Comparison of ENCODE assay signal across 12 cellular contexts in the genomic region with DNA sequence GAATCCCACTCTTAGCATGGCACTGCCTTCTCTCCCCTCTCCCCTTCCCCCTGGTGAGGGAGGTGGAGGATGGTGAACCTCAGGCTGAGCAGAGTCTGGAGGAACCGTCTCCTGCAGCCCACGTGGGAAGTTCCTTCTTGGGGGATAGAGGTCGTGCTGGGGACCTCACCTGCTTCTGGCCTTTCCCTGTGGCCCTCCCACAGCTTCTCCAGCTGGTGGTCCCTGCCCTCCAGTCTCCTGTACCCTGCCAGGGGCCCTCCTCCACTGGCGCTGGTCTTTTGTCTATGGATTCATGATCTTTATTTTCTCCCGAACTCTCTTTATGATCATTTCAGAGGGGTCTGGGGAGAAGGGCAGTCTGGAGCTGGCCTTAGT. TPM values are rescaled to one million over a fixed set of nuclear protein-coding genes. Genes with fewer than 3 reads are reported as not detected.
DNase-seq lines count a peak whose midpoint lies in the region; TF ChIP-seq lines count a peak whose summit lies in the region.
"Had no signal": no experiment of that assay in that cellular context is flagged by ENCODE, and none has a peak within 500 bp of the region (broad histone marks: within the 10 kb centered on the region; RNA-seq: fewer than 3 reads in every experiment).

No MANE protein-coding gene starts in this region.

- no peak overlapping the region for H4K91ac ChIP-seq in mesenchymal stem cell (ENCODE audit: low read length)

- no peaks in the 10 kb centered on the region for H3K36me3 ChIP-seq in brain microvascular endothelial cell (replicated peaks)
- H3K36me3 ChIP-seq in mesenchymal stem cell (ENCODE audit: control insufficient read depth in 1 of 2, insufficient read depth in 2 of 2, low read depth in 1 of 2, low read length in 2 of 2) = no peaks in the 10 kb centered on the region
- H3K36me3 ChIP-seq in tibial nerve = no peaks in the 10 kb centered on the region
- H3K36me3 ChIP-seq in MM.1S (replicated peaks; ENCODE audit: insufficient read depth, low read length) = no peaks in the 10 kb centered on the region
- H3K36me3 ChIP-seq: sigmoid colon, transverse colon had no signal

- H3K9me3 Mint-ChIP-seq in activated naive CD4-positive, alpha-beta T cell treated with anti-CD3 and anti-CD28 coated beads, Interleukin-2, amount 10 ng/mL, durations not matched to agents 7 days and 5 days = no peaks in the 10 kb centered on the region
- peaks cover 2% of the 10 kb centered on the region for H3K9me3 Mint-ChIP-seq in activated naive CD4-positive, alpha-beta T cell treated with anti-CD3 and anti-CD28 coated beads for 36 hours
- H3K9me3 Mint-ChIP-seq: activated T-helper 1 cell treated with anti-CD3 and anti-CD28 coated beads, Interleukin-12 subunit alpha, Interleukin-12 subunit beta, Interleukin-2, Interleukin-4 antibody, amounts not matched to agents 30 ng/mL and 10 ng/mL and 1 ng/mL, durations not matched to agents 14 hours and 24 hours and 36 hours had no signal

- H3K27ac ChIP-seq in brain microvascular endothelial cell (no peak overlapping the region), mesenchymal stem cell (ENCODE audit: low read length, poor library complexity, severe bottlenecking) (no peak overlapping the region), tibial nerve (no peak overlapping the region), MM.1S (ENCODE audit: low read length) (no peak overlapping the region)
- H3K27ac ChIP-seq: sigmoid colon, transverse colon had no signal

- CTCF ChIA-PET in activated naive CD4-positive, alpha-beta T cell treated with anti-CD3 and anti-CD28 coated beads, Interleukin-2, amount 10 ng/mL, durations not matched to agents 7 days and 5 days (lab: Charles Lee) = no interaction called here
- CTCF ChIA-PET in activated naive CD4-positive, alpha-beta T cell treated with anti-CD3 and anti-CD28 coated beads for 36 hours (lab: Charles Lee) = interaction anchor here (1.0 to 1.1 kb wide), 2 partner anchors 12 to 70 kb away, joined by 3 read pairs; partner anchors contain the start of gene TEX22

- H3K4me1 ChIP-seq in mesenchymal stem cell (ENCODE audit: control insufficient read depth, insufficient read depth, low read depth, low read length) (peaks cover 22% of the 10 kb centered on the region), tibial nerve (peaks cover 0 to 26% (median 14%) of the 10 kb centered on the region in 4 donors), MM.1S (ENCODE audit: low read length) (no peaks in the 10 kb centered on the region)

- no peak overlapping the region for H2BK120ac ChIP-seq in mesenchymal stem cell (ENCODE audit: low read depth, low read length)

- peak overlapping the region; percentile 35 for H3K4me3 ChIP-seq in brain microvascular endothelial cell (ENCODE audit: low read depth, low read length)
- H3K4me3 ChIP-seq in mesenchymal stem cell (ENCODE audit: insufficient read depth in 1 of 2, low read depth in 1 of 2, low read length in 2 of 2) = peak overlapping the region; percentile 34 to 63
- peak overlapping the region in 3 of 4 donors; percentile 9 to 45 (median 22) for H3K4me3 ChIP-seq in tibial nerve
- no peak overlapping the region for H3K4me3 ChIP-seq in MM.1S (ENCODE audit: low read length)

- H3K4me1 Mint-ChIP-seq in activated naive CD4-positive, alpha-beta T cell treated with anti-CD3 and anti-CD28 coated beads, Interleukin-2, amount 10 ng/mL, durations not matched to agents 7 days and 5 days = peaks cover 16% of the 10 kb centered on the region
- peaks cover 4% of the 10 kb centered on the region for H3K4me1 Mint-ChIP-seq in activated naive CD4-positive, alpha-beta T cell treated with anti-CD3 and anti-CD28 coated beads for 36 hours (ENCODE audit: low read depth)

- intact Hi-C loops in activated naive CD4-positive, alpha-beta T cell treated with anti-CD3 and anti-CD28 coated beads for 36 hours (cut with micrococcal nuclease) = no loop called here

- H4K20me1 ChIP-seq in MM.1S (ENCODE audit: insufficient read depth, low read length) = no peaks in the 10 kb centered on the region

- H3K79me2 ChIP-seq in MM.1S (ENCODE audit: low read length) = no peaks in the 10 kb centered on the region

- no peaks in the 10 kb centered on the region for H3F3A ChIP-seq in MM.1S (ENCODE audit: insufficient read depth, low read length)

- no peak overlapping the region for H2AFZ ChIP-seq in mesenchymal stem cell (ENCODE audit: low read depth, low read length)
- H2AFZ ChIP-seq in MM.1S (ENCODE audit: low read length) = no peak overlapping the region

- peak overlapping the region; percentile 92 for H3K4me2 ChIP-seq in mesenchymal stem cell (ENCODE audit: low read length, poor library complexity, severe bottlenecking)
- H3K4me2 ChIP-seq in MM.1S (ENCODE audit: low read depth, low read length) = no peak overlapping the region

- H2BK15ac ChIP-seq in mesenchymal stem cell (ENCODE audit: low read depth, poor library complexity, severe bottlenecking) = no peak overlapping the region

- no peak overlapping the region for H2BK12ac ChIP-seq in mesenchymal stem cell (ENCODE audit: low read length in 2 of 2)

- no peak overlapping the region for H3K18ac ChIP-seq in mesenchymal stem cell (ENCODE audit: low read depth in 1 of 2, low read length in 2 of 2)

- no peak overlapping the region for H2AK5ac ChIP-seq in mesenchymal stem cell (ENCODE audit: low read length, severe bottlenecking)

- no peaks in the 10 kb centered on the region for H3K36me3 Mint-ChIP-seq in activated naive CD4-positive, alpha-beta T cell treated with anti-CD3 and anti-CD28 coated beads, Interleukin-2, amount 10 ng/mL, durations not matched to agents 7 days and 5 days
- H3K36me3 Mint-ChIP-seq in activated naive CD4-positive, alpha-beta T cell treated with anti-CD3 and anti-CD28 coated beads for 36 hours (ENCODE audit: low read depth) = no peaks in the 10 kb centered on the region

- in situ Hi-C loops in brain microvascular endothelial cell (cut with HindIII; ENCODE audit: low pct_ligation_motif_present, low sequenced_read_pairs) = no loop called here

- peaks cover 83% of the 10 kb centered on the region for H3K27me3 Mint-ChIP-seq in activated naive CD4-positive, alpha-beta T cell treated with anti-CD3 and anti-CD28 coated beads, Interleukin-2, amount 10 ng/mL, durations not matched to agents 7 days and 5 days
- peaks cover 12% of the 10 kb centered on the region for H3K27me3 Mint-ChIP-seq in activated naive CD4-positive, alpha-beta T cell treated with anti-CD3 and anti-CD28 coated beads for 36 hours (ENCODE audit: low read depth)

- DNase-seq in activated naive CD4-positive, alpha-beta T cell treated with anti-CD3 and anti-CD28 coated beads, Interleukin-2, amount 10 ng/mL, durations not matched to agents 7 days and 5 days = peak; percentile 13
- DNase-seq in activated naive CD4-positive, alpha-beta T cell treated with anti-CD3 and anti-CD28 coated beads for 36 hours = no peak
- DNase-seq in brain microvascular endothelial cell (no peak), mesenchymal stem cell (no peak), tibial nerve (ENCODE audit: low spot score in 2 of 2) (no peak), MM.1S (no peak), RPMI8226 (no peak)
- DNase-seq in activated naive CD4-positive, alpha-beta T cell treated with anti-CD3 and anti-CD28 coated beads, Interleukin-2, amount 50 U/mL, for 16 hours = no peak

- H3K9me3 ChIP-seq in mesenchymal stem cell (ENCODE audit: control insufficient read depth, low read length) = no peaks in the 10 kb centered on the region
- H3K9me3 ChIP-seq in tibial nerve = no peaks in the 10 kb centered on the region
- no peaks in the 10 kb centered on the region for H3K9me3 ChIP-seq in MM.1S (replicated peaks; ENCODE audit: insufficient read depth, low read length)
- H3K9me3 ChIP-seq: sigmoid colon, transverse colon had no signal

- 72% methylated on average over 5 of the region's 5 CpGs for WGBS in mesenchymal stem cell
- WGBS in tibial nerve, 2 donors = 36 to 46% methylated on average over 5 of the region's 5 CpGs

- H3K23ac ChIP-seq in mesenchymal stem cell (ENCODE audit: low read length in 2 of 2) = no peak overlapping the region

- no peaks in the 10 kb centered on the region for H3K9me2 ChIP-seq in MM.1S (replicated peaks; ENCODE audit: insufficient read depth, low read length)

- no peak overlapping the region for H3K4me3 Mint-ChIP-seq in activated naive CD4-positive, alpha-beta T cell treated with anti-CD3 and anti-CD28 coated beads, Interleukin-2, amount 10 ng/mL, durations not matched to agents 7 days and 5 days
- H3K4me3 Mint-ChIP-seq in activated naive CD4-positive, alpha-beta T cell treated with anti-CD3 and anti-CD28 coated beads for 36 hours = no peak overlapping the region
- H3K4me3 Mint-ChIP-seq: activated CD4-positive, alpha-beta T cell treated with anti-CD3 and anti-CD28 coated beads for 36 hours; activated T-helper 1 cell treated with anti-CD3 and anti-CD28 coated beads, Interleukin-12 subunit alpha, Interleukin-12 subunit beta, Interleukin-2, Interleukin-4 antibody, amounts not matched to agents 30 ng/mL and 10 ng/mL and 1 ng/mL, durations not matched to agents 14 hours and 24 hours and 36 hours had no signal

- no peaks in the 10 kb centered on the region for H3K79me1 ChIP-seq in mesenchymal stem cell (replicated peaks; ENCODE audit: low read length, poor library complexity, severe bottlenecking)

- no peak overlapping the region for H3K4ac ChIP-seq in mesenchymal stem cell (ENCODE audit: low read depth in 1 of 2, low read length in 2 of 2)

- TF ChIP-seq EP300 in tibial nerve (IDR thresholded peaks at IDR 0.05) = no peak

- H3K27me3 ChIP-seq in brain microvascular endothelial cell (replicated peaks) = no peaks in the 10 kb centered on the region
- H3K27me3 ChIP-seq in mesenchymal stem cell (ENCODE audit: control insufficient read depth in 1 of 2, insufficient read depth in 1 of 2, low read length in 2 of 2) = peaks cover 18 to 20% of the 10 kb centered on the region in 2 experiments
- H3K27me3 ChIP-seq in tibial nerve = peaks cover 0 to 25% of the 10 kb centered on the region in 2 donors
- peaks cover 12% of the 10 kb centered on the region for H3K27me3 ChIP-seq in MM.1S (replicated peaks; ENCODE audit: insufficient read depth, low read length)

- no peak for TF ChIP-seq POLR2A in tibial nerve (IDR thresholded peaks at IDR 0.05)

- H2BK5ac ChIP-seq in mesenchymal stem cell (ENCODE audit: low read depth, low read length, poor library complexity, severe bottlenecking) = no peak overlapping the region

- no peak overlapping the region for H4K8ac ChIP-seq in mesenchymal stem cell (ENCODE audit: low read length)

- H3K9ac ChIP-seq in mesenchymal stem cell (ENCODE audit: low read length) (peak overlapping the region; percentile 30), MM.1S (ENCODE audit: low read length) (no peak overlapping the region)

- no peak overlapping the region for H3K27ac Mint-ChIP-seq in activated naive CD4-positive, alpha-beta T cell treated with anti-CD3 and anti-CD28 coated beads, Interleukin-2, amount 10 ng/mL, durations not matched to agents 7 days and 5 days
- no peak overlapping the region for H3K27ac Mint-ChIP-seq in activated naive CD4-positive, alpha-beta T cell treated with anti-CD3 and anti-CD28 coated beads for 36 hours
- H3K27ac Mint-ChIP-seq: activated CD4-positive, alpha-beta T cell treated with anti-CD3 and anti-CD28 coated beads for 36 hours; activated T-helper 1 cell treated with anti-CD3 and anti-CD28 coated beads, Interleukin-12 subunit alpha, Interleukin-12 subunit beta, Interleukin-2, Interleukin-4 antibody, amounts not matched to agents 30 ng/mL and 10 ng/mL and 1 ng/mL, durations not matched to agents 14 hours and 24 hours and 36 hours had no signal

- H3K14ac ChIP-seq in mesenchymal stem cell (ENCODE audit: low read length in 2 of 2) = no peak overlapping the region

- TF ChIP-seq CTCF in brain microvascular endothelial cell (IDR thresholded peaks at IDR 0.05; ENCODE audit: low read depth, low read length, missing control alignments) (no peak), tibial nerve (IDR thresholded peaks at IDR 0.05) (no peak), MM.1S (IDR thresholded peaks at IDR 0.05; ENCODE audit: low read length) (no peak)

RNA-seq across cellular contexts. Expression of gene MTA1, which starts 9.0 kb away (rescaled TPM):
- total RNA-seq in activated naive CD4-positive, alpha-beta T cell treated with anti-CD3 and anti-CD28 coated beads for 36 hours = 100 to 1,000 TPM; 106 to 115 TPM
- polyA plus RNA-seq in mesenchymal stem cell (2013, experiment 1 of 2) = 66.6 TPM
- 63.2 TPM for polyA plus RNA-seq in mesenchymal stem cell (2013, experiment 2 of 2)
- 100 to 1,000 TPM in 1 of 4 donors, 10 to 100 TPM in 3; 67.5 to 213 (median 95.3) TPM for total RNA-seq in tibial nerve

RNA-seq across cellular contexts. Expression of gene TEX22, which starts 12.3 kb away (rescaled TPM):
- 1 to 10 TPM; 2.0 to 2.6 TPM for total RNA-seq in activated naive CD4-positive, alpha-beta T cell treated with anti-CD3 and anti-CD28 coated beads for 36 hours
- polyA plus RNA-seq in mesenchymal stem cell (2013, experiment 1 of 2) = 0.06 TPM
- 0.04 TPM for polyA plus RNA-seq in mesenchymal stem cell (2013, experiment 2 of 2)
- total RNA-seq in tibial nerve = 1 to 10 TPM in 2 of 4 donors, under 1 TPM in 2; 0.84 to 1.3 (median 1.0) TPM
- total RNA-seq: sigmoid colon had no signal
